Comparison of ENCODE assay signal across 1 cellular context in the genomic region with DNA sequence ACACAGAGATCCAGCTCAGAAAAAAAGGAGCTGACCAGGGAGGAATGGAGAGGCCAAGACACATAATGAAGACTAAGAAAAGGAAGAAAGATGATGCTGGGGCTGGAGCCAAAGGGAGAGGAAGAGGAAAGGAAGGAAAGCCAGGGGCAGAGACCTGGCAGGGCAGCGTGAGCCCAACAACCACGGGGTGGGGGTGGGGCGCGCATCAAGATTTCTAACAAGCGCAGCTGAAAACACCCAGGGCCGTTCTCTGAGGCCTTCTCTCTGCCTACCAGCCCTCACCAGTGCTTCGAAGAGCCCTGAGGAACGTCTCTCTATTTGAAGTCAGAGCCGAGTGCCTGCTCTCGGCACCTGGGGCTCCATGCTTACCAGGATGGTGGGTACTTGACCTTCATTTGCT.
TF ChIP-seq lines count a peak whose summit lies in the region.

No MANE protein-coding gene starts in this region.

TF ChIP-seq in WTC11, 78 proteins besides CTCF, POLR2A, EP300 and RAD21 (continued from another document):
- TF ChIP-seq, protein P1, sequence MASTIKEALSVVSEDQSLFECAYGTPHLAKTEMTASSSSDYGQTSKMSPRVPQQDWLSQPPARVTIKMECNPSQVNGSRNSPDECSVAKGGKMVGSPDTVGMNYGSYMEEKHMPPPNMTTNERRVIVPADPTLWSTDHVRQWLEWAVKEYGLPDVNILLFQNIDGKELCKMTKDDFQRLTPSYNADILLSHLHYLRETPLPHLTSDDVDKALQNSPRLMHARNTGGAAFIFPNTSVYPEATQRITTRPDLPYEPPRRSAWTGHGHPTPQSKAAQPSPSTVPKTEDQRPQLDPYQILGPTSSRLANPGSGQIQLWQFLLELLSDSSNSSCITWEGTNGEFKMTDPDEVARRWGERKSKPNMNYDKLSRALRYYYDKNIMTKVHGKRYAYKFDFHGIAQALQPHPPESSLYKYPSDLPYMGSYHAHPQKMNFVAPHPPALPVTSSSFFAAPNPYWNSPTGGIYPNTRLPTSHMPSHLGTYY (CRISPR knock-in tag; IDR thresholded peaks at IDR 0.05) = no peak
- TF ChIP-seq, protein P2, sequence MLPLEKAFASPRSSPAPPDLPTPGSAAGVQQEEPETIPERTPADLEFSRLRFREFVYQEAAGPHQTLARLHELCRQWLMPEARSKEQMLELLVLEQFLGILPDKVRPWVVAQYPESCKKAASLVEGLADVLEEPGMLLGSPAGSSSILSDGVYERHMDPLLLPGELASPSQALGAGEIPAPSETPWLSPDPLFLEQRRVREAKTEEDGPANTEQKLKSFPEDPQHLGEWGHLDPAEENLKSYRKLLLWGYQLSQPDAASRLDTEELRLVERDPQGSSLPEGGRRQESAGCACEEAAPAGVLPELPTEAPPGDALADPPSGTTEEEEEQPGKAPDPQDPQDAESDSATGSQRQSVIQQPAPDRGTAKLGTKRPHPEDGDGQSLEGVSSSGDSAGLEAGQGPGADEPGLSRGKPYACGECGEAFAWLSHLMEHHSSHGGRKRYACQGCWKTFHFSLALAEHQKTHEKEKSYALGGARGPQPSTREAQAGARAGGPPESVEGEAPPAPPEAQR (CRISPR knock-in tag; IDR thresholded peaks at IDR 0.05) = no peak
